Comparison of ENCODE assay signal across 18 cellular contexts in the genomic region with DNA sequence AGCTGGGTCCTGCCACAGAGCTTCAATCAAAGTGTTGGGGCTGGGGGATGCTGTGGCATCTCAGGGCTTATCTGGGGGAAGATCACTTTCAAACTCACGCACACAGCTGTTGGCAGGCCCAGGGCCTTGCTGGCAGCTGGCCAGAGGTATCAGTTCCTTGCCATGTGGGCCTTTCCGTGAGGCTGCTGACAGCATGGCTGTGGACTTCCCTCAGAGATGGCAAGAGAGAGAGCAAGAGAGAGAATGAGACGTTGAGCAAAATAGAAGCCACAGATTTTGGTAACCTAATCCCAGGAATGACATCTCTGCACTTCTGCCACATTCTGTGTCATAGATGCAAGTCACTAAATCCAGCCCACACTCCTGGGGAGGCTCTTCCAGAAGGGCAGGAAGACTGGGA.
DNase-seq lines count a peak whose midpoint lies in the region; ATAC-seq and TF ChIP-seq lines count a peak whose summit lies in the region.
"Had no signal": no experiment of that assay in that cellular context is flagged by ENCODE, and none has a peak within 500 bp of the region (broad histone marks: within the 10 kb centered on the region; RNA-seq: fewer than 3 reads in every experiment).

No MANE protein-coding gene starts in this region.

- no peak overlapping the region for H3K56ac ChIP-seq in H9 (ENCODE audit: insufficient read length, low read depth, low read length)

- H3K9me3 ChIP-seq in SK-N-MC (ENCODE audit: low read depth, low read length) (peaks cover 3% of the 10 kb centered on the region; the same call in 1 of the 2 replicates), H9 (ENCODE audit: control insufficient read depth, low read depth, low read length) (no peaks in the 10 kb centered on the region)
- H3K9me3 ChIP-seq: heart right ventricle, upper lobe of right lung had no signal

- no peaks in the 10 kb centered on the region for H3K9me3 Mint-ChIP-seq in H9
- H3K9me3 Mint-ChIP-seq: activated naive CD4-positive, alpha-beta T cell treated with anti-CD3 and anti-CD28 coated beads, Interleukin-2, amount 50 U/mL, for 24 hours; T-helper 2 cell treated with Interferon-gamma antibody and Interleukin-4, amounts not matched to agents 5 μg/mL and 100 μg/mL, for 36 hours had no signal

- no peak overlapping the region for H3K4me2 ChIP-seq in H9 (ENCODE audit: insufficient read depth, insufficient read length, low read length)

- no peaks in the 10 kb centered on the region for H3K4me1 ChIP-seq in H9 (ENCODE audit: insufficient read depth, low read length)

- peaks cover 20% of the 10 kb centered on the region; the same call in 1 of the 2 replicates for H3K36me3 ChIP-seq in SK-N-MC (ENCODE audit: insufficient read depth, low read length)
- H3K36me3 ChIP-seq: heart right ventricle, upper lobe of right lung had no signal

- no peaks in the 10 kb centered on the region for H3K79me1 ChIP-seq in H9 (ENCODE audit: insufficient read depth, low read depth, low read length, poor library complexity, severe bottlenecking)

- no peak overlapping the region for H3K4me3 Mint-ChIP-seq in H9
- H3K4me3 Mint-ChIP-seq: activated CD4-positive, alpha-beta T cell treated with anti-CD3 and anti-CD28 coated beads for 36 hours; activated naive CD4-positive, alpha-beta T cell treated with anti-CD3 and anti-CD28 coated beads, Interleukin-2, amount 50 U/mL, for 24 hours; T-helper 2 cell treated with Interferon-gamma antibody and Interleukin-4, amounts not matched to agents 5 μg/mL and 100 μg/mL, for 36 hours had no signal

- no peak overlapping the region for H4K91ac ChIP-seq in H9 (ENCODE audit: insufficient read length, low read depth, low read length)

- peak; percentile 39 for DNase-seq in Ammon's horn (ENCODE audit: low spot score)
- peak; percentile 33 for DNase-seq in NAMALWA (ENCODE audit: low spot score)
- no peak for DNase-seq in SK-N-MC (ENCODE audit: low read depth, low spot score)
- no peak for DNase-seq in NCI-H2029 treated with DMSO at 0.1 percent for 48 hours (lab: John Stamatoyannopoulos, UW)
- no peak for DNase-seq in H9
- DNase-seq in NK-92 (lab: John Stamatoyannopoulos, UW; ENCODE audit: unreplicated experiment) = no peak
- DNase-seq: activated CD4-positive, alpha-beta T cell treated with anti-CD3 and anti-CD28 coated beads for 36 hours; activated CD8-positive, alpha-beta memory T cell treated with anti-CD3 and anti-CD28 coated beads, Interleukin-2, amount 50 U/mL, for 4 hours; Calu3; heart right ventricle; small intestine; stimulated activated naive CD8-positive, alpha-beta T cell treated with anti-CD3 and anti-CD28 coated beads, Interleukin-15, Interleukin-2, amounts not matched to agents 100 U/mL and 50 U/mL, for 24 hours; upper lobe of right lung had no signal

- peaks cover 2% of the 10 kb centered on the region in 2 experiments; a peak in 3 of 4 replicates for H3K4me1 Mint-ChIP-seq in H9
- H3K4me1 Mint-ChIP-seq: activated CD4-positive, alpha-beta T cell treated with anti-CD3 and anti-CD28 coated beads for 36 hours; activated naive CD4-positive, alpha-beta T cell treated with anti-CD3 and anti-CD28 coated beads, Interleukin-2, amount 50 U/mL, for 24 hours had no signal

- no peak overlapping the region for H3K18ac ChIP-seq in H9 (ENCODE audit: insufficient read length, low read depth, low read length)

- H3K36me3 Mint-ChIP-seq in H9 (ENCODE audit: insufficient read depth in 1 of 3, low read depth in 3 of 3) = 0 out of 7 replicates have a peak, but pooled peaks cover 0 to 1% (median 0%) of the 10 kb centered on the region in 3 experiments
- H3K36me3 Mint-ChIP-seq: activated naive CD4-positive, alpha-beta T cell treated with anti-CD3 and anti-CD28 coated beads, Interleukin-2, amount 50 U/mL, for 24 hours had no signal

- H3K27ac ChIP-seq in SK-N-MC = peak overlapping the region; percentile 44
- H3K27ac ChIP-seq in H9 (ENCODE audit: insufficient read length, low read depth, low read length) = no peak overlapping the region
- H3K27ac ChIP-seq: heart right ventricle, upper lobe of right lung had no signal

- TF ChIP-seq CTCF in H9 (conservative IDR thresholded peaks at IDR 0.05) = no peak

- no peaks in the 10 kb centered on the region for H3K27me3 Mint-ChIP-seq in H9 (ENCODE audit: low read depth)
- H3K27me3 Mint-ChIP-seq: activated naive CD4-positive, alpha-beta T cell treated with anti-CD3 and anti-CD28 coated beads, Interleukin-2, amount 50 U/mL, for 24 hours had no signal

- H3K79me2 ChIP-seq in H9 (ENCODE audit: insufficient read depth, low read length) = no peaks in the 10 kb centered on the region

- no peak overlapping the region for H3K23ac ChIP-seq in H9 (ENCODE audit: insufficient read length, low read depth, low read length)

- no peak overlapping the region for H3K4me3 ChIP-seq in SK-N-MC
- H3K4me3 ChIP-seq: heart right ventricle, upper lobe of right lung had no signal

- H3K27ac Mint-ChIP-seq in H9 = no peak overlapping the region
- H3K27ac Mint-ChIP-seq: activated CD4-positive, alpha-beta T cell treated with anti-CD3 and anti-CD28 coated beads for 36 hours; activated naive CD4-positive, alpha-beta T cell treated with anti-CD3 and anti-CD28 coated beads, Interleukin-2, amount 50 U/mL, for 24 hours; T-helper 2 cell treated with Interferon-gamma antibody and Interleukin-4, amounts not matched to agents 5 μg/mL and 100 μg/mL, for 36 hours had no signal

- no peak overlapping the region for H2BK12ac ChIP-seq in H9 (ENCODE audit: insufficient read length, low read depth, low read length)

- no peak overlapping the region for H4K8ac ChIP-seq in H9 (replicated peaks; ENCODE audit: insufficient read length, low read depth, low read length)

- no peak overlapping the region for H3K4ac ChIP-seq in H9 (ENCODE audit: low read depth, low read length)

- H2BK120ac ChIP-seq in H9 (ENCODE audit: low read depth, low read length, poor library complexity, severe bottlenecking) = no peak overlapping the region

- no peaks in the 10 kb centered on the region for H3K27me3 ChIP-seq in H9 (ENCODE audit: insufficient read depth, low read length)
- H3K27me3 ChIP-seq: heart right ventricle, upper lobe of right lung had no signal

- H2AK5ac ChIP-seq in H9 (ENCODE audit: insufficient read length, low read length) = no peak overlapping the region

- H2BK20ac ChIP-seq in H9 (ENCODE audit: low read depth, low read length, poor library complexity, severe bottlenecking) = no peak overlapping the region

- H3K14ac ChIP-seq in H9 (ENCODE audit: insufficient read depth, low read length) = no peak overlapping the region

- no peak overlapping the region for H2AFZ ChIP-seq in H9 (ENCODE audit: low read length)

- no peak overlapping the region for H4K5ac ChIP-seq in H9 (ENCODE audit: insufficient read length, low read depth, low read length)

- no CpG with 5 or more reads among the region's 3 CpGs for WGBS in H9 (ENCODE audit: extremely low coverage, insufficient read length, low lambda C conversion rate)

- ATAC-seq in GM18511 (IDR thresholded peaks at IDR 0.05; ENCODE audit: unreplicated experiment) = peak; percentile 75
- no peak for ATAC-seq in HG02571 (IDR thresholded peaks at IDR 0.05; ENCODE audit: unreplicated experiment)
- ATAC-seq: activated CD4-positive, alpha-beta T cell treated with anti-CD3 and anti-CD28 coated beads for 36 hours; esophagus mucosa; heart right ventricle; stimulated activated naive CD8-positive, alpha-beta T cell treated with anti-CD3 and anti-CD28 coated beads, Interleukin-15, Interleukin-2, amounts not matched to agents 100 U/mL and 50 U/mL, for 24 hours; upper lobe of right lung had no signal

- no peak overlapping the region for H2BK5ac ChIP-seq in H9 (ENCODE audit: insufficient read length, low read length)

- H4K20me1 ChIP-seq in H9 (ENCODE audit: control insufficient read depth, insufficient read depth, insufficient read length) = no peaks in the 10 kb centered on the region

- H3K9ac ChIP-seq in SK-N-MC (ENCODE audit: insufficient read length) (peak overlapping the region; percentile 16), H9 (ENCODE audit: extremely low read depth, insufficient read length, low read length) (no peak overlapping the region)

- H2BK15ac ChIP-seq in H9 (ENCODE audit: low read depth, low read length) = no peak overlapping the region

- H3K23me2 ChIP-seq in H9 (ENCODE audit: insufficient read length, low read depth, low read length, poor library complexity, severe bottlenecking) = no peaks in the 10 kb centered on the region

- H3T11ph ChIP-seq in H9 (ENCODE audit: low read length) = no peak overlapping the region

Comparison
In these comparisons a context has a peak if more than half of its experiments do, and no peak if none do; other contexts are left out.
1. DNase-seq: peak in Ammon's horn (single experiment) and NAMALWA (single experiment); none in SK-N-MC (single experiment), NCI-H2029 treated with DMSO at 0.1 percent for 48 hours (single experiment), H9 (single experiment) and NK-92 (single experiment).